In genomic region chr20:44646641-44647274, GRCh38 we compare ENCODE assay signal across 8 cellular contexts. TPM values are rescaled to one million over a fixed set of nuclear protein-coding genes. Genes with fewer than 3 reads are reported as not detected.
DNase-seq lines count a peak whose midpoint lies in the region; ATAC-seq and TF ChIP-seq lines count a peak whose summit lies in the region.

No MANE protein-coding gene starts in this region.

- H3K36me3 Mint-ChIP-seq in endothelial cell (ENCODE audit: low read depth, unreplicated experiment) = peaks cover 4% of the 10 kb centered on the region

- DNase-seq in activated CD4-positive, CD25-positive, alpha-beta regulatory T cell treated with anti-CD3 and anti-CD28 coated beads, Interleukin-2, amount 50 U/mL, for 72 hours = no peak
- DNase-seq in NOMO-1 (lab: John Stamatoyannopoulos, UW; ENCODE audit: unreplicated experiment in 2 of 2) = peak; percentile 74 to 90
- no peak for DNase-seq in endothelial cell (ENCODE audit: low spot score)
- no peak for DNase-seq in NCI-H187 (lab: John Stamatoyannopoulos, UW)
- DNase-seq in anterior cingulate cortex (lab: John Stamatoyannopoulos, UW) = no peak
- DNase-seq in D341Med (ENCODE audit: low spot score) = no peak

- H3K27ac Mint-ChIP-seq in endothelial cell (ENCODE audit: unreplicated experiment) = peak overlapping the region; percentile 97

- H3K9me3 Mint-ChIP-seq in endothelial cell (ENCODE audit: unreplicated experiment) = no peaks in the 10 kb centered on the region

- no peak for TF ChIP-seq CTCF in endothelial cell (IDR thresholded peaks at IDR 0.05; ENCODE audit: unreplicated experiment)

- H3K4me3 Mint-ChIP-seq in endothelial cell (ENCODE audit: unreplicated experiment) = peak overlapping the region; percentile 25

- peaks cover 59% of the 10 kb centered on the region for H3K4me1 Mint-ChIP-seq in endothelial cell (ENCODE audit: unreplicated experiment)

- H3K27me3 Mint-ChIP-seq in endothelial cell (ENCODE audit: unreplicated experiment) = peaks cover 24% of the 10 kb centered on the region

- ATAC-seq in activated CD4-positive, CD25-positive, alpha-beta regulatory T cell treated with anti-CD3 and anti-CD28 coated beads, Interleukin-2, amount 50 U/mL, for 24 hours = peak; percentile 63 to 68
- ATAC-seq in HG02642 (IDR thresholded peaks at IDR 0.05; ENCODE audit: poor library complexity, unreplicated experiment) = peak; percentile 52

RNA-seq across cellular contexts. Expression of gene ADA, which starts 4.7 kb away (rescaled TPM):
- total RNA-seq in endothelial cell (ENCODE audit: unreplicated experiment) = 137 TPM

Comparison
In these comparisons a context has a peak if more than half of its experiments do, and no peak if none do; other contexts are left out.
1. DNase-seq: peak in NOMO-1 (2 of 2); none in activated CD4-positive, CD25-positive, alpha-beta regulatory T cell treated with anti-CD3 and anti-CD28 coated beads, Interleukin-2, amount 50 U/mL, for 72 hours (single experiment), endothelial cell (single experiment), NCI-H187 (0 of 2), anterior cingulate cortex (0 of 58) and D341Med (single experiment).